Comparison of ENCODE assay signal across 28 cellular contexts in the genomic region with DNA sequence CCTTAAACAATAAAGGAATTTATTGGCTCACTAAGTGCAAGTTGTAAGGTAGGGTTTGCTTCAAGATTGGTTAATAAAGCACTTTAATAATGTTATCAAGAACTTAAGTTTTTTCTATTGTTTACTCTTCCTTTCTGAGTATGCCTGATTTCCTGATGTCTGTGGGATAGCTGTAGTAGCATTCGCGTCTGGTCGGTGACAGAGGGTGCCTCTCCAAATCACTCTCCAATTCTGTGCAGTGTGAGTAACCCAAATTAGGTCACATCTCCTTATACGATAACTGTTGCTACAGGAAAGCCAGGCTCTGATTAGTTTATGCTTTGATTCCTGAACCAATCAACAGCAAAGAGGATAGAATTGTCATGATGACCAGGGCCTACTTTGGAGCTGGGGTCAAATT.
"Had no signal": no experiment of that assay in that cellular context is flagged by ENCODE, and none has a peak within 500 bp of the region (broad histone marks: within the 10 kb centered on the region; RNA-seq: fewer than 3 reads in every experiment).

No MANE protein-coding gene starts in this region.

- ATAC-seq: naive thymus-derived CD4-positive, alpha-beta T cell; natural killer cell; psoas muscle; right cardiac atrium; right lobe of liver; stimulated activated memory B cell treated with anti-CD40 and anti-IgM and Interleukin-4, amounts not matched to agents 10 μg/mL and 1 μg/mL and 100 μg/mL, for 72 hours; stimulated activated naive CD8-positive, alpha-beta T cell treated with anti-CD3 and anti-CD28 coated beads, Interleukin-15, amount 100 ng/mL, for 72 hours; stimulated activated naive CD8-positive, alpha-beta T cell treated with anti-CD3 and anti-CD28 coated beads, Interleukin-15, Interleukin-2, amounts not matched to agents 100 U/mL and 50 U/mL, for 24 hours had no signal

- H3K27me3 ChIP-seq: neural progenitor cell, ovary, right lobe of liver, sigmoid colon, suprapubic skin, thyroid gland, tibial nerve, upper lobe of left lung, uterus had no signal

- H3K79me2 ChIP-seq: parathyroid adenoma had no signal

- H3K27ac ChIP-seq: neural progenitor cell, ovary, parathyroid adenoma, psoas muscle, right lobe of liver, sigmoid colon, suprapubic skin, thoracic aorta, thyroid gland, tibial nerve, upper lobe of left lung, uterus had no signal

- H3K4me2 ChIP-seq: neural progenitor cell had no signal

- H2AFZ ChIP-seq: neural progenitor cell, parathyroid adenoma had no signal

- DNase-seq: naive thymus-derived CD4-positive, alpha-beta T cell; natural killer cell; occipital lobe; ovary; posterior cingulate gyrus; psoas muscle; right cardiac atrium; right lobe of liver; sigmoid colon; small intestine; stimulated activated CD4-positive, alpha-beta T cell treated with anti-CD3 and anti-CD28 coated beads, Interleukin-15, amount 100 ng/mL, for 24 hours; stimulated activated CD4-positive, alpha-beta T cell treated with anti-CD3 and anti-CD28 coated beads, Interleukin-4, amount 100 ng/mL, for 1 hour; stimulated activated CD4-positive, alpha-beta T cell treated with anti-CD3 and anti-CD28 coated beads, Interleukin-4, amount 100 ng/mL, for 4 hours; stimulated activated CD8-positive, alpha-beta memory T cell treated with anti-CD3 and anti-CD28 coated beads, Interleukin-4, amount 100 ng/mL, for 48 hours; stimulated activated naive CD4-positive, alpha-beta T cell; stimulated activated naive CD8-positive, alpha-beta T cell treated with anti-CD3 and anti-CD28 coated beads, Interleukin-15, amount 100 ng/mL, for 72 hours; stimulated activated naive CD8-positive, alpha-beta T cell treated with anti-CD3 and anti-CD28 coated beads, Interleukin-15, Interleukin-2, amounts not matched to agents 100 U/mL and 50 U/mL, for 24 hours; substantia nigra; thyroid gland; trophoblast cell; upper lobe of left lung; uterus had no signal

- H3K36me3 ChIP-seq: neural progenitor cell, ovary, right lobe of liver, sigmoid colon, suprapubic skin, thoracic aorta, thyroid gland, tibial nerve, upper lobe of left lung, uterus had no signal

- H3K9ac ChIP-seq: neural progenitor cell, parathyroid adenoma had no signal

- H3K4me1 ChIP-seq: parathyroid adenoma, psoas muscle, right lobe of liver, sigmoid colon, suprapubic skin, thyroid gland, tibial nerve, upper lobe of left lung, uterus had no signal

- H3K4me3 ChIP-seq: neural progenitor cell, ovary, psoas muscle, right lobe of liver, sigmoid colon, suprapubic skin, thoracic aorta, thyroid gland, tibial nerve, upper lobe of left lung, uterus had no signal

- H3K9me3 ChIP-seq: ovary, right lobe of liver, thoracic aorta, thyroid gland had no signal
